ENCODE assay signal across 14 cellular contexts in genomic region chr2:8380026-8380425, GRCh38.
DNase-seq lines count a peak whose midpoint lies in the region; ATAC-seq and TF ChIP-seq lines count a peak whose summit lies in the region.
"Had no signal": no experiment of that assay in that cellular context is flagged by ENCODE, and none has a peak within 500 bp of the region (broad histone marks: within the 10 kb centered on the region; RNA-seq: fewer than 3 reads in every experiment).

No MANE protein-coding gene starts in this region.

- H3K36me3 ChIP-seq in right atrium auricular region = no peaks in the 10 kb centered on the region
- H3K36me3 ChIP-seq: ascending aorta, tibial nerve had no signal

- ATAC-seq in Right ventricle myocardium inferior (peak; percentile 56), HG03342 (IDR thresholded peaks at IDR 0.05; ENCODE audit: unreplicated experiment) (peak; percentile 14), left cardiac atrium (peak; percentile 51 to 73)
- ATAC-seq in stimulated activated memory B cell treated with anti-CD40 and anti-IgM and Interleukin-4, amounts not matched to agents 10 μg/mL and 1 μg/mL and 100 μg/mL, for 72 hours = peak; percentile 64

- intact Hi-C loops in Right ventricle myocardium inferior (cut with DNase I) (no loop called here), left cardiac atrium (cut with DNase I) (no loop called here)

- H3K27ac ChIP-seq in right atrium auricular region = peak overlapping the region in 1 of 2 donors; percentile 35
- H3K27ac ChIP-seq: ascending aorta, tibial nerve had no signal

- no peaks in the 10 kb centered on the region for H3K4me1 ChIP-seq in right atrium auricular region
- H3K4me1 ChIP-seq: ascending aorta, tibial nerve had no signal

- peaks cover 33% of the 10 kb centered on the region for H3K4me1 Mint-ChIP-seq in stimulated activated memory B cell treated with anti-CD40 and anti-IgM and Interleukin-4, amounts not matched to agents 10 μg/mL and 1 μg/mL and 100 μg/mL, for 72 hours

- no peak for DNase-seq in Right ventricle myocardium inferior (ENCODE audit: missing footprints)
- no peak for DNase-seq in right atrium auricular region (ENCODE audit: low spot score)
- peak; percentile 37 for DNase-seq in left cardiac atrium
- DNase-seq in OCI-M1 (lab: John Stamatoyannopoulos, UW) = no peak
- DNase-seq in islet precursor cell = no peak
- DNase-seq in NCI-H82 (lab: John Stamatoyannopoulos, UW) = no peak
- DNase-seq: DMS153, endodermal cell, glutamatergic neuron had no signal

- H3K27me3 Mint-ChIP-seq in stimulated activated memory B cell treated with anti-CD40 and anti-IgM and Interleukin-4, amounts not matched to agents 10 μg/mL and 1 μg/mL and 100 μg/mL, for 72 hours = peaks cover 31% of the 10 kb centered on the region

- no peak overlapping the region for H3K27ac Mint-ChIP-seq in stimulated activated memory B cell treated with anti-CD40 and anti-IgM and Interleukin-4, amounts not matched to agents 10 μg/mL and 1 μg/mL and 100 μg/mL, for 72 hours
- H3K27ac Mint-ChIP-seq: endodermal cell, memory B cell had no signal

- no peak overlapping the region for H3K4me3 Mint-ChIP-seq in stimulated activated memory B cell treated with anti-CD40 and anti-IgM and Interleukin-4, amounts not matched to agents 10 μg/mL and 1 μg/mL and 100 μg/mL, for 72 hours
- H3K4me3 Mint-ChIP-seq: endodermal cell, memory B cell had no signal

- H3K4me3 ChIP-seq in right atrium auricular region = no peak overlapping the region
- H3K4me3 ChIP-seq: ascending aorta, tibial nerve had no signal

- H3K36me3 Mint-ChIP-seq in stimulated activated memory B cell treated with anti-CD40 and anti-IgM and Interleukin-4, amounts not matched to agents 10 μg/mL and 1 μg/mL and 100 μg/mL, for 72 hours = no peaks in the 10 kb centered on the region
- H3K36me3 Mint-ChIP-seq: memory B cell had no signal

- no peaks in the 10 kb centered on the region for H3K27me3 ChIP-seq in right atrium auricular region
- H3K27me3 ChIP-seq: ascending aorta, tibial nerve had no signal

- no peak for TF ChIP-seq CTCF in right atrium auricular region (IDR thresholded peaks at IDR 0.05)

- no peaks in the 10 kb centered on the region for H3K9me3 ChIP-seq in right atrium auricular region
- H3K9me3 ChIP-seq: ascending aorta, tibial nerve had no signal

- no peaks in the 10 kb centered on the region for H3K9me3 Mint-ChIP-seq in stimulated activated memory B cell treated with anti-CD40 and anti-IgM and Interleukin-4, amounts not matched to agents 10 μg/mL and 1 μg/mL and 100 μg/mL, for 72 hours
- H3K9me3 Mint-ChIP-seq: endodermal cell, memory B cell had no signal

Comparison
In these comparisons a context has a peak if more than half of its experiments do, and no peak if none do; other contexts are left out.
1. ATAC-seq: peak in every context shown above with its lines; median percentile 64 in stimulated activated memory B cell treated with anti-CD40 and anti-IgM and Interleukin-4, amounts not matched to agents 10 μg/mL and 1 μg/mL and 100 μg/mL, for 72 hours; 62 in left cardiac atrium; 56 in Right ventricle myocardium inferior; 14 in HG03342.